21 cellular contexts compared by ENCODE assay signal in the genomic region with DNA sequence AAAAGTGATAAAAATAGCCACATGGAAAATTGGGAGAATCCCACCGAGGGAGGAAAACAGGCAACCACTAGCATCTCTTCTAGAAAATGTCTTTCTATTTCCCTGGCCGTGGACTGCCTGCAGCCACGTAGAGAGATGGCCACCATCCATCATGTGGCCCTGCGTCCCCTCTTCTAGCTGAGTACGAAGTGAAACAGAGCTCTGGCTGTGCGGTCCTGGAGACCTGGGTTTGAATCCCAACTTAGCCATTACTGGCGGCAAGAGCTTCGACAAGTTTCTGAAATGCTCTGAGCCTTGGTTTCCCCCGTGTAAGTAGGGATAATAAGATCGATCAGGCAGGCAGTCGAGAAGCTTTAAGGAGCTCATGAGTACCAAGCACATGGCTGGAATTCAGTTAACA.
"Had no signal": no experiment of that assay in that cellular context is flagged by ENCODE, and none has a peak within 500 bp of the region (broad histone marks: within the 10 kb centered on the region; RNA-seq: fewer than 3 reads in every experiment).

No MANE protein-coding gene starts in this region.

- ATAC-seq: naive thymus-derived CD8-positive, alpha-beta T cell had no signal

- H3K27me3 ChIP-seq: heart left ventricle had no signal

- H3K4me3 Mint-ChIP-seq: activated B cell treated with CpG ODN at 0.5 μM for 24 hours; activated CD4-positive, alpha-beta memory T cell treated with anti-CD3 and anti-CD28 coated beads, Interleukin-2, amount 10 ng/mL, durations not matched to agents 7 days and 5 days; activated CD8-positive, alpha-beta memory T cell treated with anti-CD3 and anti-CD28 coated beads, Interleukin-2, amount 10 ng/mL, durations not matched to agents 7 days and 5 days; activated naive CD8-positive, alpha-beta T cell treated with anti-CD3 and anti-CD28 coated beads, Interleukin-2, amount 10 ng/mL, durations not matched to agents 7 days and 5 days; brain; central memory CD8-positive, alpha-beta T cell; memory B cell; naive thymus-derived CD8-positive, alpha-beta T cell; stimulated activated naive CD8-positive, alpha-beta T cell treated with anti-CD3 and anti-CD28 coated beads, Interleukin-15, amount 100 ng/mL, for 72 hours had no signal

- FAIRE-seq: endometrium, frontal cortex had no signal

- H3K27ac ChIP-seq: neutrophil, parathyroid adenoma had no signal

- H3K27ac Mint-ChIP-seq: activated B cell treated with CpG ODN at 0.5 μM for 24 hours; activated CD4-positive, alpha-beta memory T cell treated with anti-CD3 and anti-CD28 coated beads, Interleukin-2, amount 10 ng/mL, durations not matched to agents 7 days and 5 days; activated CD8-positive, alpha-beta memory T cell treated with anti-CD3 and anti-CD28 coated beads, Interleukin-2, amount 10 ng/mL, durations not matched to agents 7 days and 5 days; activated naive CD8-positive, alpha-beta T cell treated with anti-CD3 and anti-CD28 coated beads, Interleukin-2, amount 10 ng/mL, durations not matched to agents 7 days and 5 days; naive thymus-derived CD8-positive, alpha-beta T cell; stimulated activated naive CD8-positive, alpha-beta T cell treated with anti-CD3 and anti-CD28 coated beads, Interleukin-15, amount 100 ng/mL, for 72 hours had no signal

- H3K27me3 Mint-ChIP-seq: activated B cell treated with CpG ODN at 0.5 μM for 24 hours; activated CD4-positive, alpha-beta memory T cell treated with anti-CD3 and anti-CD28 coated beads, Interleukin-2, amount 10 ng/mL, durations not matched to agents 7 days and 5 days; activated CD8-positive, alpha-beta memory T cell treated with anti-CD3 and anti-CD28 coated beads, Interleukin-2, amount 10 ng/mL, durations not matched to agents 7 days and 5 days; activated naive CD8-positive, alpha-beta T cell treated with anti-CD3 and anti-CD28 coated beads, Interleukin-2, amount 10 ng/mL, durations not matched to agents 7 days and 5 days; central memory CD8-positive, alpha-beta T cell; stimulated activated naive CD8-positive, alpha-beta T cell treated with anti-CD3 and anti-CD28 coated beads, Interleukin-15, amount 100 ng/mL, for 72 hours had no signal

- H3K36me3 Mint-ChIP-seq: activated CD8-positive, alpha-beta memory T cell treated with anti-CD3 and anti-CD28 coated beads, Interleukin-2, amount 10 ng/mL, durations not matched to agents 7 days and 5 days; activated naive CD8-positive, alpha-beta T cell treated with anti-CD3 and anti-CD28 coated beads, Interleukin-2, amount 10 ng/mL, durations not matched to agents 7 days and 5 days; brain; naive thymus-derived CD8-positive, alpha-beta T cell had no signal

- H3K4me3 ChIP-seq: heart left ventricle, skin epidermis had no signal

- DNase-seq: activated B cell treated with CpG ODN at 0.5 μM for 24 hours; activated CD8-positive, alpha-beta memory T cell treated with anti-CD3 and anti-CD28 coated beads, Interleukin-2, amount 10 ng/mL, durations not matched to agents 7 days and 5 days; activated naive CD4-positive, alpha-beta T cell treated with Interleukin-2 at 50 U/mL for 16 hours; activated naive CD8-positive, alpha-beta T cell treated with anti-CD3 and anti-CD28 coated beads, Interleukin-2, amount 10 ng/mL, durations not matched to agents 7 days and 5 days; erythroblast; kidney glomerular epithelial cell; left ventricle myocardium superior; stimulated activated CD4-positive, alpha-beta T cell treated with anti-CD3 and anti-CD28 coated beads, Interleukin-4, amount 100 ng/mL, for 1 hour; stimulated activated naive CD8-positive, alpha-beta T cell treated with anti-CD3 and anti-CD28 coated beads, Interleukin-15, amount 100 ng/mL, for 72 hours; trophoblast cell had no signal

- H2AFZ ChIP-seq: parathyroid adenoma had no signal

- H3K36me3 ChIP-seq: neutrophil had no signal

- H3K9ac ChIP-seq: parathyroid adenoma had no signal

- H3K9me3 Mint-ChIP-seq: activated B cell treated with CpG ODN at 0.5 μM for 24 hours; activated CD4-positive, alpha-beta memory T cell treated with anti-CD3 and anti-CD28 coated beads, Interleukin-2, amount 10 ng/mL, durations not matched to agents 7 days and 5 days; activated naive CD8-positive, alpha-beta T cell treated with anti-CD3 and anti-CD28 coated beads, Interleukin-2, amount 10 ng/mL, durations not matched to agents 7 days and 5 days; brain; central memory CD8-positive, alpha-beta T cell; memory B cell; naive thymus-derived CD8-positive, alpha-beta T cell; stimulated activated naive CD8-positive, alpha-beta T cell treated with anti-CD3 and anti-CD28 coated beads, Interleukin-15, amount 100 ng/mL, for 72 hours had no signal

- H3K9me3 ChIP-seq: heart left ventricle, neutrophil had no signal
